9 cellular contexts compared by ENCODE assay signal in genomic region chr12:111758120-111758561, GRCh38. TPM values are rescaled to one million over a fixed set of nuclear protein-coding genes. Genes with fewer than 3 reads are reported as not detected.
A peak's percentile ranks its signal among the peaks of the same experiment; 100 is the strongest.
DNase-seq lines count a peak whose midpoint lies in the region; TF ChIP-seq lines count a peak whose summit lies in the region.
"Had no signal": no experiment of that assay in that cellular context is flagged by ENCODE, and none has a peak within 500 bp of the region (broad histone marks: within the 10 kb centered on the region; RNA-seq: fewer than 3 reads in every experiment).

No MANE protein-coding gene starts in this region.

- H3K36me3 Mint-ChIP-seq in activated CD4-positive, alpha-beta T cell treated with anti-CD3 and anti-CD28 coated beads, Interleukin-2, amount 10 ng/mL, durations not matched to agents 24 days and 14 days (ENCODE audit: low read depth), result peaks cover 3% of the 10 kb centered on the region

- 39% methylated on average over 9 of the region's 9 CpGs for WGBS in prostate gland

- no peaks in the 10 kb centered on the region for H3K27me3 ChIP-seq in prostate gland (replicated peaks; ENCODE audit: insufficient read depth)

- no peak for TF ChIP-seq CTCF in GM10266 (IDR thresholded peaks at IDR 0.05; ENCODE audit: control insufficient read depth, insufficient read depth, low read depth, missing control alignments)
- no peak for TF ChIP-seq CTCF in NB4 (IDR thresholded peaks at IDR 0.05; ENCODE audit: low read depth, low read length)
- no peak for TF ChIP-seq CTCF in prostate gland (IDR thresholded peaks at IDR 0.05)

- DNase-seq in GM10266 (ENCODE audit: extremely low spot score) (peak; percentile 12), NB4 (ENCODE audit: low read depth) (peak; percentile 100), epithelial cell of prostate (ENCODE audit: low read depth, low spot score) (no peak), prostate gland (ENCODE audit: low spot score) (peak; percentile 90), HCEC 1CT (no peak), NCI-H510A (lab: John Stamatoyannopoulos, UW) (no peak)
- DNase-seq in stimulated activated CD4-positive, alpha-beta T cell treated with anti-CD3 and anti-CD28 coated beads, Interleukin-4, amount 100 ng/mL, for 24 hours, result no peak
- no peak for DNase-seq in activated CD4-positive, alpha-beta T cell treated with anti-CD3 and anti-CD28 coated beads, Interleukin-2, amount 10 ng/mL, durations not matched to agents 24 days and 14 days
- DNase-seq: SHP77 had no signal

- H3K4me1 ChIP-seq in prostate gland (replicated peaks), result peaks cover 19% of the 10 kb centered on the region

- peaks cover 9% of the 10 kb centered on the region for H3K4me1 Mint-ChIP-seq in activated CD4-positive, alpha-beta T cell treated with anti-CD3 and anti-CD28 coated beads, Interleukin-2, amount 10 ng/mL, durations not matched to agents 24 days and 14 days

- no peak overlapping the region for H3K27ac Mint-ChIP-seq in activated CD4-positive, alpha-beta T cell treated with anti-CD3 and anti-CD28 coated beads, Interleukin-2, amount 10 ng/mL, durations not matched to agents 24 days and 14 days

- peaks cover 8% of the 10 kb centered on the region for H3K27me3 Mint-ChIP-seq in activated CD4-positive, alpha-beta T cell treated with anti-CD3 and anti-CD28 coated beads, Interleukin-2, amount 10 ng/mL, durations not matched to agents 24 days and 14 days

- no peak overlapping the region for H3K4me3 Mint-ChIP-seq in activated CD4-positive, alpha-beta T cell treated with anti-CD3 and anti-CD28 coated beads, Interleukin-2, amount 10 ng/mL, durations not matched to agents 24 days and 14 days

- TF ChIP-seq POLR2A in NB4 (IDR thresholded peaks at IDR 0.05; ENCODE audit: extremely low read depth, insufficient read length) (no peak), prostate gland (IDR thresholded peaks at IDR 0.05) (peak; percentile 10)

- H3K4me3 ChIP-seq in NB4 (ENCODE audit: low read depth, low read length) (peak overlapping the region; percentile 27), prostate gland (no peak overlapping the region)

- no peaks in the 10 kb centered on the region for H3K9me3 Mint-ChIP-seq in activated CD4-positive, alpha-beta T cell treated with anti-CD3 and anti-CD28 coated beads, Interleukin-2, amount 10 ng/mL, durations not matched to agents 24 days and 14 days

- H3K27ac ChIP-seq in epithelial cell of prostate (peak overlapping the region; percentile 51), prostate gland (peak overlapping the region; percentile 85 to 87)

- no peaks in the 10 kb centered on the region for H3K9me3 ChIP-seq in prostate gland

- intact Hi-C loops in prostate gland (cut with DNase I), result no loop called here
- intact Hi-C loops in activated CD4-positive, alpha-beta T cell treated with anti-CD3 and anti-CD28 coated beads, Interleukin-2, amount 10 ng/mL, durations not matched to agents 24 days and 14 days (cut with micrococcal nuclease), result no loop called here

- H3K36me3 ChIP-seq in prostate gland, result no peaks in the 10 kb centered on the region

RNA-seq across cellular contexts. Expression of gene ALDH2, which starts 8.6 kb away (rescaled TPM):
- 100 to 1,000 TPM; 107 to 164 TPM for total RNA-seq in prostate gland
- 0.09 and 0.21 TPM in 2 replicates for total RNA-seq in activated CD4-positive, alpha-beta T cell treated with anti-CD3 and anti-CD28 coated beads, Interleukin-2, amount 10 ng/mL, durations not matched to agents 24 days and 14 days

Comparison
In these comparisons a context has a peak if more than half of its experiments do, and no peak if none do; other contexts are left out.
1. DNase-seq: peak in GM10266 (single experiment), NB4 (single experiment) and prostate gland (single experiment); none in epithelial cell of prostate (single experiment), stimulated activated CD4-positive, alpha-beta T cell treated with anti-CD3 and anti-CD28 coated beads, Interleukin-4, amount 100 ng/mL, for 24 hours (single experiment), activated CD4-positive, alpha-beta T cell treated with anti-CD3 and anti-CD28 coated beads, Interleukin-2, amount 10 ng/mL, durations not matched to agents 24 days and 14 days (single experiment), HCEC 1CT (single experiment) and NCI-H510A (single experiment).
2. RNA of gene ALDH2, which starts 8.6 kb away (total RNA-seq): 107 to 164 TPM in prostate gland; 0.09 to 0.21 TPM in activated CD4-positive, alpha-beta T cell treated with anti-CD3 and anti-CD28 coated beads, Interleukin-2, amount 10 ng/mL, durations not matched to agents 24 days and 14 days; every median in the first group is over 10 times any median in the second.